In genomic region chr17:19386276-19386863, GRCh38 we compare ENCODE assay signal across 9 cellular contexts. TPM values are rescaled to one million over a fixed set of nuclear protein-coding genes. Genes with fewer than 3 reads are reported as not detected.
A peak's percentile ranks its signal among the peaks of the same experiment; 100 is the strongest.
DNase-seq lines count a peak whose midpoint lies in the region; ATAC-seq, FAIRE-seq and TF ChIP-seq lines count a peak whose summit lies in the region.
"Had no signal": no experiment of that assay in that cellular context is flagged by ENCODE, and none has a peak within 500 bp of the region (broad histone marks: within the 10 kb centered on the region; RNA-seq: fewer than 3 reads in every experiment).

No MANE protein-coding gene starts in this region.

- H3K36me3 ChIP-seq in kidney (ENCODE audit: control insufficient read depth in 1 of 2, insufficient read depth in 2 of 2, low read length in 2 of 2): peaks cover 8 to 9% of the 10 kb centered on the region in 2 donors
- peaks cover 22% of the 10 kb centered on the region for H3K36me3 ChIP-seq in thymus (ENCODE audit: control insufficient read depth, insufficient read depth)

- intact Hi-C loops in kidney (cut with DNase I): no loop called here

- no peak for TF ChIP-seq CTCF in kidney (IDR thresholded peaks at IDR 0.05; ENCODE audit: borderline replicate concordance, extremely low read depth, insufficient read depth)

- H3K4me1 ChIP-seq in kidney (ENCODE audit: control insufficient read depth in 1 of 2, insufficient read depth in 1 of 2, low read depth in 1 of 2, low read length in 2 of 2) (peaks cover 4 to 23% of the 10 kb centered on the region in 2 donors), thymus (ENCODE audit: control insufficient read depth, insufficient read depth, low read length) (peaks cover 30% of the 10 kb centered on the region)

- H3K4me3 ChIP-seq in kidney (ENCODE audit: low read length in 2 of 2) (no peak overlapping the region), thymus (ENCODE audit: low read length) (peak overlapping the region; percentile 29)

- FAIRE-seq in kidney (lab: Jason Lieb, UNC) (no peak), GM19239 (lab: Jason Lieb, UNC) (no peak)
- FAIRE-seq: A204.1 had no signal

- H3K27me3 ChIP-seq in thymus (ENCODE audit: control insufficient read depth, insufficient read depth): no peaks in the 10 kb centered on the region

- peak; percentile 66 for DNase-seq in DMS 273 (lab: John Stamatoyannopoulos, UW; ENCODE audit: unreplicated experiment)
- no peak for DNase-seq in DMS 273 treated with DMSO at 0.1 percent for 48 hours (lab: John Stamatoyannopoulos, UW)
- peak; percentile 86 for DNase-seq in kidney
- DNase-seq in dermis blood vessel endothelial cell: no peak
- no peak for DNase-seq in GM19239 (ENCODE audit: insufficient read length, low spot score)

- no peaks in the 10 kb centered on the region for H3K9me3 ChIP-seq in kidney (ENCODE audit: control insufficient read depth in 1 of 2, low read length in 2 of 2)
- H3K9me3 ChIP-seq in thymus (ENCODE audit: control insufficient read depth): no peaks in the 10 kb centered on the region

- H3K9ac ChIP-seq in kidney (ENCODE audit: low read length in 2 of 2): no peak overlapping the region

- ATAC-seq in HG02642 (IDR thresholded peaks at IDR 0.05; ENCODE audit: poor library complexity, unreplicated experiment): no peak

- WGBS in adipose tissue, 3 donors: 31 to 54% (median 36%) methylated on average over 17 of the region's 17 CpGs
- 60% methylated on average over 17 of the region's 17 CpGs for WGBS in thymus

- H3K27ac ChIP-seq in adipose tissue (ENCODE audit: low read depth, low read length): peak overlapping the region; percentile 60
- H3K27ac ChIP-seq in kidney (ENCODE audit: low read depth in 2 of 2, low read length in 2 of 2): peak overlapping the region; percentile 22 to 70
- H3K27ac ChIP-seq in thymus (ENCODE audit: low read depth): peak overlapping the region; percentile 43

RNA-seq across cellular contexts. Expression of gene MFAP4, which starts 0.6 kb away (rescaled TPM):
- 100 to 1,000 TPM in 1 of 3 donors, 10 to 100 TPM in 1, 1 to 10 TPM in 1; 8.8 to 117 (median 67.7) TPM for polyA plus RNA-seq in adipose tissue
- 51.1 TPM for total RNA-seq in kidney
- 27.6 TPM for polyA plus RNA-seq in kidney (ENCODE audit: insufficient read depth, low read depth, low replicate concordance)
- 10.2 TPM for polyA plus RNA-seq in thymus
- total RNA-seq in dermis blood vessel endothelial cell: not detected in 2 replicates

RNA-seq across cellular contexts. Expression of gene MAPK7, which starts 8.1 kb away (rescaled TPM):
- polyA plus RNA-seq in adipose tissue (10 to 100 TPM in 2 of 3 donors, 1 to 10 TPM in 1; 4.7 to 21.5 (median 12.9) TPM), kidney (ENCODE audit: insufficient read depth, low read depth, low replicate concordance) (7.1 TPM), thymus (13.7 TPM)
- total RNA-seq in kidney (36.7 TPM), dermis blood vessel endothelial cell (19.4 and 22.8 TPM in 2 replicates)

RNA-seq across cellular contexts. Expression of gene B9D1, which starts 23.8 kb away (rescaled TPM):
- polyA plus RNA-seq in adipose tissue (10 to 100 TPM in 1 of 3 donors, 1 to 10 TPM in 2; 8.1 to 10.6 (median 8.8) TPM), kidney (ENCODE audit: insufficient read depth, low read depth, low replicate concordance) (67.5 TPM), thymus (6.4 TPM)
- total RNA-seq in kidney (32.1 TPM), dermis blood vessel endothelial cell (11.5 and 12.6 TPM in 2 replicates)

RNA-seq across cellular contexts. Expression of gene RNF112, which starts 24.7 kb away (rescaled TPM):
- polyA plus RNA-seq in adipose tissue: 1 to 10 TPM in 1 of 3 donors, under 1 TPM in 2; 0.54 to 3.6 (median 0.84) TPM
- 7.3 TPM for total RNA-seq in kidney
- 0.99 TPM for polyA plus RNA-seq in kidney (ENCODE audit: insufficient read depth, low read depth, low replicate concordance)
- 0.98 TPM for polyA plus RNA-seq in thymus
- 0.51 and 0.70 TPM in 2 replicates for total RNA-seq in dermis blood vessel endothelial cell

Comparison
In these comparisons a context has a peak if more than half of its experiments do, and no peak if none do; other contexts are left out.
1. DNase-seq: peak in DMS 273 (single experiment) and kidney (single experiment); none in DMS 273 treated with DMSO at 0.1 percent for 48 hours (single experiment), dermis blood vessel endothelial cell (single experiment) and GM19239 (single experiment).
2. Peak in every context shown above with its lines, with median percentiles within 50 percentile points of each other: H3K27ac ChIP-seq.